ENCODE assay signal across 8 cellular contexts in the genomic region with DNA sequence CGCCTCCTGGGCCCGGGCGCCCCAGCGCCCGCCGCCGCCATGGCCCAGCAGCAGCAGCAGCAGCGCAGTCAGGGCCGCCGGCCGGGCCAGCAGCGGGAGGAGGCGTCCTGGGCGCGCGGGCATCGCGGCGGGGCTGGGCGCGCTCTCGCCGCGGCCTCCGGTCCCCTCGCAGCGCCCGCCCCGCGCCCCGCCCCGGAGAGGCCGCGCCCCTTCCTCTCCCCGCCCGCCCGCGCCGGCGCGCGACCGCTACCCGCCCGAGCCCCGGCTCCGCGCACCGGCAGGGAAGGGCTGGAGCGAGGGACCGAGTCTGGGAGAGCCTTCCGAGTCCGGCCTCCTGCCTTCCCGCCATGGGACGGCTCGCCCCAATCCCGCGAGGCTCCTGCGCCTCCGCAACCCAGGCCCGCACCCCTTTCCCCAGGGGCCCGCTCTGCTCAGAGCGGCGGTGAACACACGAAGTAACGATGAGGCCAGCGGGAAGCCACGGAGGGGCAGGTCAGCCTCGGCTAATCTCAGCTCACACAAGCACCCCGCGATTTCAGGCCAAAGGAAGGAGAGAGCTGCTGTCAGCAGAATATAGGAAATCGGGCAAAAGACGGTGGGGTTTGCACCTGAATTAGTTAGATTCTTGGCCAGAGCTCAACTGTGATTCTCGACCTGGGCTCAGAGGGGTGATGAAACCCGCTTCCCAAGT. TPM values are rescaled to one million over a fixed set of nuclear protein-coding genes. Genes with fewer than 3 reads are reported as not detected.
DNase-seq lines count a peak whose midpoint lies in the region; ATAC-seq and TF ChIP-seq lines count a peak whose summit lies in the region.

A gene (minus strand): TSS at position 135 of the 691 bp plus-strand sequence. CDS start 12 bp downstream, at position 123.

- H3K4me2 ChIP-seq in PC-3 (ENCODE audit: low read length): peak within 1 kb of the TSS; percentile 98

- no peaks in the 10 kb centered on the region for H3K36me3 Mint-ChIP-seq in CD4-positive, CD25-positive, alpha-beta regulatory T cell

- peaks cover 41% of the 10 kb centered on the region for H3K79me2 ChIP-seq in PC-3 (ENCODE audit: low read length)

- H3K27me3 ChIP-seq in CD4-positive, CD25-positive, alpha-beta regulatory T cell (ENCODE audit: control insufficient read depth, insufficient read depth, low read length): peaks cover 3% of the 10 kb centered on the region
- H3K27me3 ChIP-seq in PC-3 (ENCODE audit: low read length) (no peaks in the 10 kb centered on the region), esophagus muscularis mucosa (no peaks in the 10 kb centered on the region), muscle layer of duodenum (ENCODE audit: low read depth, low read length) (no peaks in the 10 kb centered on the region)

- H3K9me3 Mint-ChIP-seq in CD4-positive, CD25-positive, alpha-beta regulatory T cell: no peaks in the 10 kb centered on the region

- peaks cover 29% of the 10 kb centered on the region; the same call in 1 of the 2 replicates for H4K20me1 ChIP-seq in PC-3 (ENCODE audit: low read length)

- TSS peak; percentile 90 for BruUV-seq in PC-3 (replicated peaks; lab: Mats Ljungman, UMichigan)

- peak within 1 kb of the TSS; percentile 98 for H2AFZ ChIP-seq in PC-3 (ENCODE audit: low read length)

- H3K36me3 ChIP-seq in CD4-positive, CD25-positive, alpha-beta regulatory T cell (ENCODE audit: control insufficient read depth, insufficient read depth, low read length): no peaks in the 10 kb centered on the region
- no peaks in the 10 kb centered on the region for H3K36me3 ChIP-seq in PC-3 (ENCODE audit: low read depth, low read length)
- no peaks in the 10 kb centered on the region for H3K36me3 ChIP-seq in esophagus muscularis mucosa
- no peaks in the 10 kb centered on the region for H3K36me3 ChIP-seq in muscle layer of duodenum (ENCODE audit: control insufficient read depth in 1 of 2, insufficient read depth in 2 of 2, low read length in 2 of 2)

- H3K9me3 ChIP-seq in CD4-positive, CD25-positive, alpha-beta regulatory T cell (ENCODE audit: control insufficient read depth in 2 of 2, low read length in 2 of 2): no peaks in the 10 kb centered on the region
- H3K9me3 ChIP-seq in PC-3 (ENCODE audit: low read length) (no peaks in the 10 kb centered on the region), esophagus muscularis mucosa (no peaks in the 10 kb centered on the region), muscle layer of duodenum (ENCODE audit: control insufficient read depth in 1 of 2, low read length in 2 of 2) (no peaks in the 10 kb centered on the region)

- 0% methylated on average over 5 of the region's 75 CpGs for WGBS in esophagus muscularis mucosa

- peaks cover 12% of the 10 kb centered on the region for H3K4me1 ChIP-seq in CD4-positive, CD25-positive, alpha-beta regulatory T cell (ENCODE audit: control insufficient read depth, insufficient read depth, low read length, poor library complexity, severe bottlenecking)
- H3K4me1 ChIP-seq in PC-3 (ENCODE audit: insufficient read depth, low read length): peaks cover 15% of the 10 kb centered on the region
- peaks cover 23 to 32% (median 25%) of the 10 kb centered on the region in 4 donors for H3K4me1 ChIP-seq in esophagus muscularis mucosa
- peaks cover 6 to 12% of the 10 kb centered on the region in 2 donors for H3K4me1 ChIP-seq in muscle layer of duodenum (ENCODE audit: control insufficient read depth in 1 of 2, insufficient read depth in 2 of 2, low read length in 2 of 2)

- no peaks in the 10 kb centered on the region for H3F3A ChIP-seq in PC-3 (ENCODE audit: low read length, unreplicated experiment)

- no peaks in the 10 kb centered on the region for H3K27me3 Mint-ChIP-seq in CD4-positive, CD25-positive, alpha-beta regulatory T cell

- no peak for TF ChIP-seq POLR2A in esophagus muscularis mucosa (IDR thresholded peaks at IDR 0.05; ENCODE audit: low read depth)

- ATAC-seq in CD4-positive, CD25-positive, alpha-beta regulatory T cell (ENCODE audit: low read depth in 2 of 2): peak; percentile 79 to 84
- ATAC-seq in GM19455 (IDR thresholded peaks at IDR 0.05; ENCODE audit: unreplicated experiment) (peak; percentile 76), PC-3 (peak; percentile 80)

- H3K9ac ChIP-seq in PC-3 (ENCODE audit: low read length): peak within 1 kb of the TSS; percentile 91

- POLR2A ChIA-PET in PC-3 (lab: Charles Lee; ENCODE audit: unreplicated experiment): interaction anchor here (1.0 kb wide), 1 partner anchor 64 kb away, joined by 7 read pairs; no protein-coding TSS in a partner anchor

- intact Hi-C loops in PC-3 (cut with micrococcal nuclease) (loop anchor here (1.0 to 5.0 kb wide), 2 partner anchors 65 to 147 kb away; no protein-coding TSS in a partner anchor), esophagus muscularis mucosa (cut with DNase I) (loop anchor here (5.0 kb wide), 3 partner anchors 82 to 152 kb away; a partner anchor contains a TSS)

- no peaks in the 10 kb centered on the region for H3K9me2 ChIP-seq in PC-3 (replicated peaks; ENCODE audit: low read length)

- TF ChIP-seq EP300 in esophagus muscularis mucosa (IDR thresholded peaks at IDR 0.05): no peak

- peak; percentile 39 to 71 (median 54) for DNase-seq in CD4-positive, CD25-positive, alpha-beta regulatory T cell
- DNase-seq in HK-2 (ENCODE audit: unreplicated experiment) (peak; percentile 66), PC-3 (peak; percentile 74), esophagus muscularis mucosa (ENCODE audit: extremely low spot score) (no peak)
- peak; percentile 80 to 84 for DNase-seq in activated T-cell treated with anti-CD3 and anti-CD28 coated beads, Interleukin-2, amount 50 U/mL, for 48 hours
- DNase-seq in stimulated activated CD8-positive, alpha-beta memory T cell treated with anti-CD3 and anti-CD28 coated beads, Interleukin-7, amount 100 ng/mL, for 24 hours (ENCODE audit: low read depth): peak; percentile 48

- CTCF ChIA-PET in PC-3 (lab: Charles Lee): interaction anchor here (0.6 kb wide), 1 partner anchor 174 kb away, joined by 3 read pairs; no protein-coding TSS in a partner anchor

- peak within 1 kb of the TSS; percentile 82 to 89 (median 84) for H3K4me3 Mint-ChIP-seq in CD4-positive, CD25-positive, alpha-beta regulatory T cell

- peaks cover 0 to 14% (median 7%) of the 10 kb centered on the region in 4 donors for H3K4me1 Mint-ChIP-seq in CD4-positive, CD25-positive, alpha-beta regulatory T cell

- H3K27ac ChIP-seq in CD4-positive, CD25-positive, alpha-beta regulatory T cell (ENCODE audit: insufficient read depth, low read length, poor library complexity, severe bottlenecking): no peak within 1 kb of the TSS
- peak within 1 kb of the TSS; percentile 48 for H3K27ac ChIP-seq in PC-3 (ENCODE audit: low read length)
- peak within 1 kb of the TSS; percentile 77 to 88 (median 86) for H3K27ac ChIP-seq in esophagus muscularis mucosa (replicated peaks in 1 of 4)
- H3K27ac ChIP-seq in muscle layer of duodenum (ENCODE audit: low read length): peak within 1 kb of the TSS; percentile 81

- peak within 1 kb of the TSS in 2 of 3 donors; percentile 31 to 88 for H3K27ac Mint-ChIP-seq in CD4-positive, CD25-positive, alpha-beta regulatory T cell

- no peak for TF ChIP-seq CTCF in PC-3 (conservative IDR thresholded peaks at IDR 0.05; ENCODE audit: low read depth, low read length)
- TF ChIP-seq CTCF in esophagus muscularis mucosa (IDR thresholded peaks at IDR 0.05): no peak

- H3K4me3 ChIP-seq in CD4-positive, CD25-positive, alpha-beta regulatory T cell (ENCODE audit: low read depth, low read length): peak within 1 kb of the TSS; percentile 55
- H3K4me3 ChIP-seq in PC-3 (ENCODE audit: low read length) (peak within 1 kb of the TSS; percentile 91), esophagus muscularis mucosa (peak within 1 kb of the TSS; percentile 77 to 97 (median 92)), muscle layer of duodenum (ENCODE audit: low read depth in 1 of 2, low read length in 2 of 2) (peak within 1 kb of the TSS; percentile 70 to 76)

RNA-seq across cellular contexts. Expression of the gene that starts here (rescaled TPM):
- 13.6 TPM for total RNA-seq in CD4-positive, CD25-positive, alpha-beta regulatory T cell
- 10 to 100 TPM; 21.5 to 38.6 (median 26.2) TPM for polyA plus RNA-seq in CD4-positive, CD25-positive, alpha-beta regulatory T cell
- total RNA-seq in PC-3 (2014; rRNA removed) (218 and 221 TPM in 2 replicates), esophagus muscularis mucosa (100 to 1,000 TPM in 2 of 4 donors, 10 to 100 TPM in 2; 61.5 to 116 (median 99.0) TPM)
